ENCODE assay signal across 8 cellular contexts in the genomic region with DNA sequence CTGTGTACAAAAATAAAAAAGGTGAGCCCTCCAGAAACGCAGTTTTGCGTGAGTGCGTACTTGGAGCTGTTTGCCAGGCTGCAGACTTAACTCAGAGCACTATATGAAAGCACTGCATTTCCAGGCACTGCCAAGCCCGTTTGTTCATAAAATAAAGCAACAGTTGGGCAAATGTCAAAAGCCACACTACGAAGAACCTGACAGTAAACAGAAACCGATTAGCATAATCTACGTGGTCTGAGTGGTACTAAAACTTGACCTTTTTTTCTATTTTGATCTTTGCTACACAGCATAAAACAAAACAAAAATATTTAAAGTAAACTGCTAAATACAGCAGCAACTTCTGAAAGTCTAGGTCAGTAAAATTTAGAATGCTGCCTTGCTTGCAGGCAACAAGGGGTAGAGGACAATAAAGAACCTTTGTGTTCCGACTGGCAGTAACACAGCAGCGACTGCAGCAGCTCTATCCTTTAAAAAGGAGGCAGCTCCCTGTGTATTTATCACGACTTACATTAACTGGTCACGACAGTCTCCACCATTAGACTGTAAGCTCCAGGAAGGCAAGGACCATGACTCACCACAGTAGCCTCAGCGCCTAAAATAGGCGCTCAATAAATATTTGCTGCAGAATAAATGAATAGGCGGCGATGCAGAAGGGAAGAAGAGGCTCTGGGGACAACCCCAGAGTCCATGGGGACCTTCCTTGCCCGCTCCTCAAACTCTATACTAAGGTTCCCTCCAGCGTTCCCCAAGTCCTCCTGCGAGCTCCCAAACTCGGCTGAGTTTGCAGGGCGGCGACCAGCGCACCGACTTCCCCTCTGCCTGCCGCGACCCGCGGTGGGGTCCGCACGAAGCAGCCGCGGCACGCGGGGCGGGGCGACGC. TPM values are rescaled to one million over a fixed set of nuclear protein-coding genes. Genes with fewer than 3 reads are reported as not detected.
DNase-seq lines count a peak whose midpoint lies in the region; ATAC-seq and TF ChIP-seq lines count a peak whose summit lies in the region.

No MANE protein-coding gene starts in this region.

- H3K4me2 ChIP-seq in PC-3 (ENCODE audit: low read length): peak overlapping the region; percentile 89

- H3F3A ChIP-seq in PC-3 (ENCODE audit: low read length, unreplicated experiment): no peaks in the 10 kb centered on the region

- POLR2A ChIA-PET in PC-3 (lab: Charles Lee; ENCODE audit: unreplicated experiment): no interaction called here

- H3K9me2 ChIP-seq in PC-3 (replicated peaks; ENCODE audit: low read length): no peaks in the 10 kb centered on the region

- WGBS in liver: under 1% methylated on average over 36 of the region's 36 CpGs
- WGBS in suprapubic skin: 1% methylated on average over 15 of the region's 36 CpGs

- H3K9ac ChIP-seq in PC-3 (ENCODE audit: low read length) (peak overlapping the region; percentile 89), liver (ENCODE audit: low read depth in 1 of 2, low read length in 2 of 2) (peak overlapping the region; percentile 50 to 53)

- peak overlapping the region; percentile 90 for H2AFZ ChIP-seq in PC-3 (ENCODE audit: low read length)

- BruUV-seq in PC-3 (replicated peaks; lab: Mats Ljungman, UMichigan): TSS peak; percentile 23

- TF ChIP-seq EP300 in suprapubic skin (IDR thresholded peaks at IDR 0.05): no peak

- H3K9me3 ChIP-seq in PC-3 (ENCODE audit: low read length) (no peaks in the 10 kb centered on the region), liver (ENCODE audit: control insufficient read depth in 4 of 4, low read length in 3 of 4) (no peaks in the 10 kb centered on the region), suprapubic skin (no peaks in the 10 kb centered on the region)

- H3K79me2 ChIP-seq in PC-3 (ENCODE audit: low read length): peaks cover 58% of the 10 kb centered on the region

- intact Hi-C loops in PC-3 (cut with micrococcal nuclease): loop anchor here (2.0 kb wide), 3 partner anchors 17 to 459 kb away; a partner anchor contains a TSS

- H3K27ac ChIP-seq in PC-3 (ENCODE audit: low read length) (peak overlapping the region; percentile 73), liver (ENCODE audit: low read depth in 1 of 2, low read length in 2 of 2) (peak overlapping the region; percentile 88 to 98), suprapubic skin (peak overlapping the region; percentile 99)

- H3K27me3 ChIP-seq in PC-3 (ENCODE audit: low read length) (no peaks in the 10 kb centered on the region), liver (ENCODE audit: control insufficient read depth in 4 of 4, insufficient read depth in 4 of 4, low read length in 3 of 4) (no peaks in the 10 kb centered on the region), suprapubic skin (no peaks in the 10 kb centered on the region)

- no peak for TF ChIP-seq CTCF in PC-3 (conservative IDR thresholded peaks at IDR 0.05; ENCODE audit: low read depth, low read length)
- TF ChIP-seq CTCF in liver (IDR thresholded peaks at IDR 0.05; ENCODE audit: low read depth, low read length, missing input control): no peak
- no peak for TF ChIP-seq CTCF in suprapubic skin (IDR thresholded peaks at IDR 0.05)

- ATAC-seq in GM18502 (IDR thresholded peaks at IDR 0.05; ENCODE audit: poor library complexity, unreplicated experiment): peak; percentile 4
- peak; percentile 3 for ATAC-seq in HG03175 (IDR thresholded peaks at IDR 0.05; ENCODE audit: unreplicated experiment)
- peak; percentile 2 for ATAC-seq in PC-3

- H3K4me1 ChIP-seq in PC-3 (ENCODE audit: insufficient read depth, low read length) (peaks cover 20% of the 10 kb centered on the region), liver (ENCODE audit: control insufficient read depth in 4 of 4, insufficient read depth in 4 of 4, low read length in 3 of 4) (peaks cover 1 to 18% (median 14%) of the 10 kb centered on the region in 4 donors), suprapubic skin (peaks cover 31% of the 10 kb centered on the region)

- CTCF ChIA-PET in PC-3 (lab: Charles Lee): no interaction called here

- peak overlapping the region; percentile 99 for H3K4me3 ChIP-seq in PC-3 (ENCODE audit: low read length)
- H3K4me3 ChIP-seq in liver (ENCODE audit: low read depth in 1 of 3, low read length in 3 of 3): peak overlapping the region; percentile 74 to 94 (median 87)
- H3K4me3 ChIP-seq in suprapubic skin: peak overlapping the region; percentile 81

- DNase-seq in AG08395 (ENCODE audit: low spot score): peak; percentile 2
- DNase-seq in PC-3: peak; percentile 20
- peak; percentile 4 for DNase-seq in central memory CD4-positive, alpha-beta T cell
- DNase-seq in suprapubic skin (ENCODE audit: low spot score in 2 of 2): no peak
- no peak for DNase-seq in NCI-H510A (lab: John Stamatoyannopoulos, UW)

- H3K36me3 ChIP-seq in PC-3 (ENCODE audit: low read depth, low read length) (peaks cover 26% of the 10 kb centered on the region), liver (ENCODE audit: control insufficient read depth in 4 of 4, insufficient read depth in 3 of 4, low read depth in 1 of 4, low read length in 3 of 4) (peaks cover 2 to 22% (median 10%) of the 10 kb centered on the region in 4 donors), suprapubic skin (peaks cover 4% of the 10 kb centered on the region)

- peaks cover 23% of the 10 kb centered on the region for H4K20me1 ChIP-seq in PC-3 (ENCODE audit: low read length)

- no peak for TF ChIP-seq POLR2A in suprapubic skin (IDR thresholded peaks at IDR 0.05)

- TF ChIP-seq RAD21 in liver (IDR thresholded peaks at IDR 0.05): no peak

TF ChIP-seq in liver, 16 proteins besides CTCF, POLR2A, EP300 and RAD21:
- TF ChIP-seq NR2F2 (IDR thresholded peaks at IDR 0.05) (no peak), FOXA1 (IDR thresholded peaks at IDR 0.05) (no peak), EGR1 (IDR thresholded peaks at IDR 0.05; ENCODE audit: low read depth in 2 of 2) (no peak), FOXA2 (IDR thresholded peaks at IDR 0.05) (no peak), HNF4G (IDR thresholded peaks at IDR 0.05) (no peak), RXRA (IDR thresholded peaks at IDR 0.05) (no peak), HNF4A (conservative IDR thresholded peaks at IDR 0.05) (no peak), GABPA (IDR thresholded peaks at IDR 0.05 in 1 of 2, conservative IDR thresholded peaks at IDR 0.05 in 1 of 2) (no peak), YY1 (IDR thresholded peaks at IDR 0.05) (no peak), SP1 (IDR thresholded peaks at IDR 0.05) (no peak)
- TF ChIP-seq, protein P1, sequence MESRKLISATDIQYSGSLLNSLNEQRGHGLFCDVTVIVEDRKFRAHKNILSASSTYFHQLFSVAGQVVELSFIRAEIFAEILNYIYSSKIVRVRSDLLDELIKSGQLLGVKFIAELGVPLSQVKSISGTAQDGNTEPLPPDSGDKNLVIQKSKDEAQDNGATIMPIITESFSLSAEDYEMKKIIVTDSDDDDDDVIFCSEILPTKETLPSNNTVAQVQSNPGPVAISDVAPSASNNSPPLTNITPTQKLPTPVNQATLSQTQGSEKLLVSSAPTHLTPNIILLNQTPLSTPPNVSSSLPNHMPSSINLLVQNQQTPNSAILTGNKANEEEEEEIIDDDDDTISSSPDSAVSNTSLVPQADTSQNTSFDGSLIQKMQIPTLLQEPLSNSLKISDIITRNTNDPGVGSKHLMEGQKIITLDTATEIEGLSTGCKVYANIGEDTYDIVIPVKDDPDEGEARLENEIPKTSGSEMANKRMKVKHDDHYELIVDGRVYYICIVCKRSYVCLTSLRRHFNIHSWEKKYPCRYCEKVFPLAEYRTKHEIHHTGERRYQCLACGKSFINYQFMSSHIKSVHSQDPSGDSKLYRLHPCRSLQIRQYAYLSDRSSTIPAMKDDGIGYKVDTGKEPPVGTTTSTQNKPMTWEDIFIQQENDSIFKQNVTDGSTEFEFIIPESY (IDR thresholded peaks at IDR 0.05): no peak
- TF ChIP-seq, protein P2, sequence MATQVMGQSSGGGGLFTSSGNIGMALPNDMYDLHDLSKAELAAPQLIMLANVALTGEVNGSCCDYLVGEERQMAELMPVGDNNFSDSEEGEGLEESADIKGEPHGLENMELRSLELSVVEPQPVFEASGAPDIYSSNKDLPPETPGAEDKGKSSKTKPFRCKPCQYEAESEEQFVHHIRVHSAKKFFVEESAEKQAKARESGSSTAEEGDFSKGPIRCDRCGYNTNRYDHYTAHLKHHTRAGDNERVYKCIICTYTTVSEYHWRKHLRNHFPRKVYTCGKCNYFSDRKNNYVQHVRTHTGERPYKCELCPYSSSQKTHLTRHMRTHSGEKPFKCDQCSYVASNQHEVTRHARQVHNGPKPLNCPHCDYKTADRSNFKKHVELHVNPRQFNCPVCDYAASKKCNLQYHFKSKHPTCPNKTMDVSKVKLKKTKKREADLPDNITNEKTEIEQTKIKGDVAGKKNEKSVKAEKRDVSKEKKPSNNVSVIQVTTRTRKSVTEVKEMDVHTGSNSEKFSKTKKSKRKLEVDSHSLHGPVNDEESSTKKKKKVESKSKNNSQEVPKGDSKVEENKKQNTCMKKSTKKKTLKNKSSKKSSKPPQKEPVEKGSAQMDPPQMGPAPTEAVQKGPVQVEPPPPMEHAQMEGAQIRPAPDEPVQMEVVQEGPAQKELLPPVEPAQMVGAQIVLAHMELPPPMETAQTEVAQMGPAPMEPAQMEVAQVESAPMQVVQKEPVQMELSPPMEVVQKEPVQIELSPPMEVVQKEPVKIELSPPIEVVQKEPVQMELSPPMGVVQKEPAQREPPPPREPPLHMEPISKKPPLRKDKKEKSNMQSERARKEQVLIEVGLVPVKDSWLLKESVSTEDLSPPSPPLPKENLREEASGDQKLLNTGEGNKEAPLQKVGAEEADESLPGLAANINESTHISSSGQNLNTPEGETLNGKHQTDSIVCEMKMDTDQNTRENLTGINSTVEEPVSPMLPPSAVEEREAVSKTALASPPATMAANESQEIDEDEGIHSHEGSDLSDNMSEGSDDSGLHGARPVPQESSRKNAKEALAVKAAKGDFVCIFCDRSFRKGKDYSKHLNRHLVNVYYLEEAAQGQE (IDR thresholded peaks at IDR 0.05): no peak

RNA-seq across cellular contexts. Expression of a gene that starts 0.9 kb away (rescaled TPM):
- total RNA-seq in PC-3 (2014; rRNA removed) (70.1 and 98.7 TPM in 2 replicates), liver (10 to 100 TPM; 43.7 to 74.7 TPM), suprapubic skin (100 to 1,000 TPM; 140 to 386 (median 207) TPM)
- polyA plus RNA-seq in liver: 10 to 100 TPM; 16.3 to 25.4 TPM

RNA-seq across cellular contexts. Expression of a gene that starts 44.2 kb away (rescaled TPM):
- total RNA-seq in PC-3 (2014; rRNA removed): not detected in 2 replicates
- under 1 TPM in 1 of 2 donors, not detected in 1; 0.14 TPM for total RNA-seq in liver
- not detected for polyA plus RNA-seq in liver
- total RNA-seq in suprapubic skin: not detected

Comparison
In these comparisons a context has a peak if more than half of its experiments do, and no peak if none do; other contexts are left out.
1. DNase-seq: peak in AG08395 (single experiment), PC-3 (single experiment) and central memory CD4-positive, alpha-beta T cell (single experiment); none in suprapubic skin (0 of 2) and NCI-H510A (single experiment).
2. Peak in every context shown above with its lines, with median percentiles within 50 percentile points of each other: ATAC-seq, H3K27ac ChIP-seq and H3K4me3 ChIP-seq.